Comparison of ENCODE assay signal across 18 cellular contexts in the genomic region with DNA sequence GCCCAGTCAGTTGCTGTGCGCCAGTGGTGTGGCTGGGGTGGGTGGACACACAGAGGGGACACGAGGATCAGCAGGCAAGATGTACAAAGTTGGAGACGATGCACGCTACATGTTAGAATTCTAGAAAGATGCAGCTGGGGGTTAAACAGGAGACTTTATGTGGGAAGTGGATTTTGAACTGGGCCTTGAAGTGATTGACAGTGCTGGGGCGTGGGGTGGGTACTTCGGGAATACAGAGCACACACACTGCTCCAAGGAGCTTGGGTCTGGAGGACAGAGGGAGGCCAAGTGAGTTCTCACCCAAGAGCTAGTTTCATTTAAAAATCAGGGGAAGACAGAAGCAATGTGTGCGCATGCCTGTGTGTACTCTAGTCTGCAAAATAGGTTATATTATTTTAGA.
A peak's percentile ranks its signal among the peaks of the same experiment; 100 is the strongest.
DNase-seq lines count a peak whose midpoint lies in the region; FAIRE-seq and TF ChIP-seq lines count a peak whose summit lies in the region.
"Had no signal": no experiment of that assay in that cellular context is flagged by ENCODE, and none has a peak within 500 bp of the region (broad histone marks: within the 10 kb centered on the region; RNA-seq: fewer than 3 reads in every experiment).

No MANE protein-coding gene starts in this region.

- TF ChIP-seq CTCF in endothelial cell (IDR thresholded peaks at IDR 0.05; ENCODE audit: unreplicated experiment): no peak

- H3K9ac ChIP-seq in trophoblast cell (ENCODE audit: low read length): no peak overlapping the region

- H3K27me3 ChIP-seq in trophoblast cell (ENCODE audit: insufficient read depth, low read length): no peaks in the 10 kb centered on the region
- H3K27me3 ChIP-seq: BLaER1 treated with 17β-estradiol and CSF1 and Interleukin-3, amounts not matched to agents 10 nM and 100 nM had no signal

- peaks cover 33% of the 10 kb centered on the region for H3K36me3 Mint-ChIP-seq in T-helper 1 cell treated with Interleukin-12 subunit alpha and Interleukin-12 subunit beta and Interleukin-4 antibody, amounts not matched to agents 30 μg/mL and 1 μg/mL, for 36 hours (ENCODE audit: low read depth)
- H3K36me3 Mint-ChIP-seq in activated T-helper 1 cell treated with anti-CD3 and anti-CD28 coated beads, Interleukin-12 subunit alpha, Interleukin-12 subunit beta, Interleukin-2, Interleukin-4 antibody, amounts not matched to agents 30 ng/mL and 10 ng/mL and 1 ng/mL, durations not matched to agents 14 hours and 24 hours and 36 hours (ENCODE audit: low read depth): peaks cover 37% of the 10 kb centered on the region
- H3K36me3 Mint-ChIP-seq in endothelial cell (ENCODE audit: low read depth, unreplicated experiment): peaks cover 5% of the 10 kb centered on the region

- WGBS in trophoblast cell (ENCODE audit: extremely low coverage, insufficient coverage, insufficient read length): no CpG with 5 or more reads among the region's 7 CpGs

- intact Hi-C loops in activated T-helper 1 cell treated with anti-CD3 and anti-CD28 coated beads, Interleukin-12 subunit alpha, Interleukin-12 subunit beta, Interleukin-2, Interleukin-4 antibody, amounts not matched to agents 30 ng/mL and 10 ng/mL and 1 ng/mL, durations not matched to agents 14 hours and 24 hours and 36 hours (cut with micrococcal nuclease): no loop called here

- no peak overlapping the region for H2BK120ac ChIP-seq in trophoblast cell (ENCODE audit: insufficient read depth, low read length, poor library complexity)

- no peak overlapping the region for H3K14ac ChIP-seq in trophoblast cell (ENCODE audit: low read length)

- peak overlapping the region; percentile 1 for H2BK12ac ChIP-seq in trophoblast cell (ENCODE audit: low read length)

- H3K79me1 ChIP-seq in trophoblast cell (ENCODE audit: low read length): peaks cover 2% of the 10 kb centered on the region

- H4K12ac ChIP-seq in trophoblast cell (ENCODE audit: low read depth, low read length): no peak overlapping the region

- no peak overlapping the region for H2AFZ ChIP-seq in trophoblast cell (ENCODE audit: insufficient read depth, low read length, poor library complexity)

- no peaks in the 10 kb centered on the region for H3K79me2 ChIP-seq in trophoblast cell (ENCODE audit: control insufficient read depth, insufficient read depth, low read length, poor library complexity)

- no peak overlapping the region for H3K4me2 ChIP-seq in trophoblast cell (ENCODE audit: low read length)

- H3K4ac ChIP-seq in trophoblast cell (ENCODE audit: low read depth, low read length): no peak overlapping the region

- no peak overlapping the region for H2BK5ac ChIP-seq in trophoblast cell (ENCODE audit: low read depth, low read length, poor library complexity)

- H3K9me3 Mint-ChIP-seq in T-helper 1 cell treated with Interleukin-12 subunit alpha and Interleukin-12 subunit beta and Interleukin-4 antibody, amounts not matched to agents 30 μg/mL and 1 μg/mL, for 36 hours: no peaks in the 10 kb centered on the region
- H3K9me3 Mint-ChIP-seq in activated T-helper 1 cell treated with anti-CD3 and anti-CD28 coated beads, Interleukin-12 subunit alpha, Interleukin-12 subunit beta, Interleukin-2, Interleukin-4 antibody, amounts not matched to agents 30 ng/mL and 10 ng/mL and 1 ng/mL, durations not matched to agents 14 hours and 24 hours and 36 hours: no peaks in the 10 kb centered on the region
- H3K9me3 Mint-ChIP-seq in endothelial cell (ENCODE audit: unreplicated experiment): no peaks in the 10 kb centered on the region
- H3K9me3 Mint-ChIP-seq: H9 had no signal

- H4K91ac ChIP-seq in trophoblast cell (ENCODE audit: low read depth, low read length): no peak overlapping the region

- no peaks in the 10 kb centered on the region for H3K27me3 Mint-ChIP-seq in T-helper 1 cell treated with Interleukin-12 subunit alpha and Interleukin-12 subunit beta and Interleukin-4 antibody, amounts not matched to agents 30 μg/mL and 1 μg/mL, for 36 hours (ENCODE audit: low read depth)
- H3K27me3 Mint-ChIP-seq in activated T-helper 1 cell treated with anti-CD3 and anti-CD28 coated beads, Interleukin-12 subunit alpha, Interleukin-12 subunit beta, Interleukin-2, Interleukin-4 antibody, amounts not matched to agents 30 ng/mL and 10 ng/mL and 1 ng/mL, durations not matched to agents 14 hours and 24 hours and 36 hours (ENCODE audit: insufficient read depth): no peaks in the 10 kb centered on the region
- peaks cover 3% of the 10 kb centered on the region for H3K27me3 Mint-ChIP-seq in endothelial cell (ENCODE audit: unreplicated experiment)

- H4K8ac ChIP-seq in trophoblast cell (ENCODE audit: low read depth, low read length): no peak overlapping the region

- H3K36me3 ChIP-seq in trophoblast cell (ENCODE audit: control insufficient read depth in 1 of 2, insufficient read depth in 2 of 2, low read length in 2 of 2): no peaks in the 10 kb centered on the region

- peaks cover 5 to 12% of the 10 kb centered on the region in 2 experiments for H3K4me1 ChIP-seq in trophoblast cell (ENCODE audit: control insufficient read depth in 1 of 2, insufficient read depth in 2 of 2, low read length in 2 of 2)

- no peak overlapping the region for H3K4me3 Mint-ChIP-seq in T-helper 1 cell treated with Interleukin-12 subunit alpha and Interleukin-12 subunit beta and Interleukin-4 antibody, amounts not matched to agents 30 μg/mL and 1 μg/mL, for 36 hours
- no peak overlapping the region for H3K4me3 Mint-ChIP-seq in activated T-helper 1 cell treated with anti-CD3 and anti-CD28 coated beads, Interleukin-12 subunit alpha, Interleukin-12 subunit beta, Interleukin-2, Interleukin-4 antibody, amounts not matched to agents 30 ng/mL and 10 ng/mL and 1 ng/mL, durations not matched to agents 14 hours and 24 hours and 36 hours
- H3K4me3 Mint-ChIP-seq in endothelial cell (ENCODE audit: unreplicated experiment): peak overlapping the region; percentile 67
- H3K4me3 Mint-ChIP-seq: H9 had no signal

- no peak overlapping the region for H2AK5ac ChIP-seq in trophoblast cell (ENCODE audit: low read length)

- FAIRE-seq in GM19239 (lab: Jason Lieb, UNC): no peak
- FAIRE-seq: RCC 7860 had no signal

- no peaks in the 10 kb centered on the region for H3K9me3 ChIP-seq in trophoblast cell (ENCODE audit: insufficient read depth, low read depth, low read length)
- H3K9me3 ChIP-seq: BLaER1 treated with 17β-estradiol and CSF1 and Interleukin-3, amounts not matched to agents 10 nM and 100 nM had no signal

- no peak overlapping the region for H3K18ac ChIP-seq in trophoblast cell (ENCODE audit: low read length)

- no peak overlapping the region for H3K27ac ChIP-seq in trophoblast cell (ENCODE audit: low read depth, low read length)
- H3K27ac ChIP-seq: 22Rv1 had no signal

- peaks cover 55% of the 10 kb centered on the region for H3K4me1 Mint-ChIP-seq in T-helper 1 cell treated with Interleukin-12 subunit alpha and Interleukin-12 subunit beta and Interleukin-4 antibody, amounts not matched to agents 30 μg/mL and 1 μg/mL, for 36 hours (ENCODE audit: low read depth)
- peaks cover 71% of the 10 kb centered on the region for H3K4me1 Mint-ChIP-seq in activated T-helper 1 cell treated with anti-CD3 and anti-CD28 coated beads, Interleukin-12 subunit alpha, Interleukin-12 subunit beta, Interleukin-2, Interleukin-4 antibody, amounts not matched to agents 30 ng/mL and 10 ng/mL and 1 ng/mL, durations not matched to agents 14 hours and 24 hours and 36 hours (ENCODE audit: low read depth)
- peaks cover 60% of the 10 kb centered on the region for H3K4me1 Mint-ChIP-seq in endothelial cell (ENCODE audit: unreplicated experiment)

- no peak for DNase-seq in T-helper 1 cell
- no peak for DNase-seq in activated T-helper 1 cell treated with anti-CD3 and anti-CD28 coated beads, Interleukin-12 subunit alpha, Interleukin-12 subunit beta, Interleukin-2, Interleukin-4 antibody, amounts not matched to agents 30 ng/mL and 10 ng/mL and 1 ng/mL, durations not matched to agents 14 hours and 24 hours and 36 hours (ENCODE audit: low spot score)
- no peak for DNase-seq in endothelial cell (ENCODE audit: low spot score)
- DNase-seq in trophoblast cell: no peak
- no peak for DNase-seq in GM19239 (ENCODE audit: insufficient read length, low spot score)
- DNase-seq in activated CD8-positive, alpha-beta memory T cell treated with anti-CD3 and anti-CD28 coated beads, Interleukin-2, amount 50 U/mL, for 4 hours: no peak
- DNase-seq in NCI-H2171 (lab: John Stamatoyannopoulos, UW): no peak
- DNase-seq: COR-L47, DMS53, H9, Kasumi-1, NCI-H187 treated with DMSO at 0.1 percent for 48 hours, NCI-H510A, SHP77 had no signal

- H3K4me3 ChIP-seq in trophoblast cell (ENCODE audit: low read depth, low read length): no peak overlapping the region
- H3K4me3 ChIP-seq: BLaER1 treated with 17β-estradiol and CSF1 and Interleukin-3, amounts not matched to agents 10 nM and 100 nM had no signal

- no peak overlapping the region for H3K23ac ChIP-seq in trophoblast cell (ENCODE audit: low read length)

- H3K27ac Mint-ChIP-seq in T-helper 1 cell treated with Interleukin-12 subunit alpha and Interleukin-12 subunit beta and Interleukin-4 antibody, amounts not matched to agents 30 μg/mL and 1 μg/mL, for 36 hours: peak overlapping the region; percentile 50
- H3K27ac Mint-ChIP-seq in activated T-helper 1 cell treated with anti-CD3 and anti-CD28 coated beads, Interleukin-12 subunit alpha, Interleukin-12 subunit beta, Interleukin-2, Interleukin-4 antibody, amounts not matched to agents 30 ng/mL and 10 ng/mL and 1 ng/mL, durations not matched to agents 14 hours and 24 hours and 36 hours: peak overlapping the region; percentile 14
- H3K27ac Mint-ChIP-seq in endothelial cell (ENCODE audit: unreplicated experiment): peak overlapping the region; percentile 34
